ENCODE assay signal across 8 cellular contexts in genomic region chr7:5699467-5699866, GRCh38.
DNase-seq lines count a peak whose midpoint lies in the region; ATAC-seq and TF ChIP-seq lines count a peak whose summit lies in the region.

No MANE protein-coding gene starts in this region.

- H3K36me3 Mint-ChIP-seq in activated CD4-positive, alpha-beta T cell treated with anti-CD3 and anti-CD28 coated beads for 36 hours (ENCODE audit: low read depth) = peaks cover 25% of the 10 kb centered on the region
- peaks cover 85% of the 10 kb centered on the region for H3K36me3 Mint-ChIP-seq in activated T-helper 17 cell treated with anti-CD3 and anti-CD28 coated beads, Interleukin-2, amount 50 U/mL, for 72 hours (ENCODE audit: low read depth)
- no peaks in the 10 kb centered on the region for H3K36me3 Mint-ChIP-seq in glutamatergic neuron (ENCODE audit: unreplicated experiment)

- no peak for DNase-seq in activated CD4-positive, alpha-beta T cell treated with anti-CD3 and anti-CD28 coated beads for 36 hours
- DNase-seq in activated CD4-positive, alpha-beta T cell treated with anti-CD3 and anti-CD28 coated beads for 4 hours = no peak
- no peak for DNase-seq in glutamatergic neuron
- DNase-seq in stomach = no peak
- DNase-seq in mesendoderm = no peak
- no peak for DNase-seq in NCI-H2029 (lab: John Stamatoyannopoulos, UW)

- H3K4me3 ChIP-seq in stomach = no peak overlapping the region
- H3K4me3 ChIP-seq in mesendoderm (ENCODE audit: low read length) = no peak overlapping the region

- H2BK15ac ChIP-seq in mesendoderm (replicated peaks; ENCODE audit: low read depth) = no peak overlapping the region

- TF ChIP-seq EP300 in stomach (IDR thresholded peaks at IDR 0.05) = no peak

- TF ChIP-seq POLR2A in stomach (IDR thresholded peaks at IDR 0.05) = no peak

- H3K4ac ChIP-seq in mesendoderm (ENCODE audit: low read depth, low read length) = no peak overlapping the region

- H4K5ac ChIP-seq in mesendoderm (ENCODE audit: low read length) = no peak overlapping the region

- H4K8ac ChIP-seq in mesendoderm (ENCODE audit: low read depth, low read length) = no peak overlapping the region

- peak overlapping the region in 3 of 5 donors; percentile 59 to 94 (median 91) for H3K27ac ChIP-seq in stomach
- H3K27ac ChIP-seq in mesendoderm (ENCODE audit: low read depth, low read length) = no peak overlapping the region

- H3K9ac ChIP-seq in mesendoderm (ENCODE audit: low read length) = no peak overlapping the region

- no peaks in the 10 kb centered on the region for H3K9me3 ChIP-seq in stomach

- H3K27me3 Mint-ChIP-seq in activated CD4-positive, alpha-beta T cell treated with anti-CD3 and anti-CD28 coated beads for 36 hours = no peaks in the 10 kb centered on the region
- H3K27me3 Mint-ChIP-seq in activated T-helper 17 cell treated with anti-CD3 and anti-CD28 coated beads, Interleukin-2, amount 50 U/mL, for 72 hours = no peaks in the 10 kb centered on the region
- H3K27me3 Mint-ChIP-seq in glutamatergic neuron (ENCODE audit: unreplicated experiment) = peaks cover 2% of the 10 kb centered on the region

- H3K18ac ChIP-seq in mesendoderm (ENCODE audit: low read length) = no peak overlapping the region

- no peaks in the 10 kb centered on the region for H3K9me3 Mint-ChIP-seq in activated CD4-positive, alpha-beta T cell treated with anti-CD3 and anti-CD28 coated beads for 36 hours (ENCODE audit: low read depth)
- H3K9me3 Mint-ChIP-seq in activated T-helper 17 cell treated with anti-CD3 and anti-CD28 coated beads, Interleukin-2, amount 50 U/mL, for 72 hours = no peaks in the 10 kb centered on the region
- H3K9me3 Mint-ChIP-seq in glutamatergic neuron (ENCODE audit: unreplicated experiment) = peaks cover 4% of the 10 kb centered on the region

- no peak overlapping the region for H2BK120ac ChIP-seq in mesendoderm (ENCODE audit: low read depth, low read length)

- CTCF ChIA-PET in activated CD4-positive, alpha-beta T cell treated with anti-CD3 and anti-CD28 coated beads for 36 hours (lab: Charles Lee) = interaction anchor here (0.6 to 8.4 kb wide), 11 partner anchors 8 to 205 kb away, joined by 3 to 127 read pairs (median 5); no protein-coding TSS in a partner anchor

- H2BK5ac ChIP-seq in mesendoderm (ENCODE audit: low read length) = no peak overlapping the region

- POLR2A ChIA-PET in activated CD4-positive, alpha-beta T cell treated with anti-CD3 and anti-CD28 coated beads for 36 hours (lab: Charles Lee) = no interaction called here

- no peak for ATAC-seq in activated CD4-positive, alpha-beta T cell treated with anti-CD3 and anti-CD28 coated beads for 36 hours
- ATAC-seq in activated T-helper 17 cell treated with anti-CD3 and anti-CD28 coated beads, Interleukin-2, amount 50 U/mL, for 72 hours (replicated peaks) = no peak
- no peak for ATAC-seq in GM18858 (IDR thresholded peaks at IDR 0.05; ENCODE audit: unreplicated experiment)

- H3K27me3 ChIP-seq in stomach (no peaks in the 10 kb centered on the region), mesendoderm (ENCODE audit: insufficient read depth, low read length, poor library complexity) (no peaks in the 10 kb centered on the region)

- no peak overlapping the region for H3K23ac ChIP-seq in mesendoderm (ENCODE audit: low read length)

- peaks cover 38 to 100% (median 73%) of the 10 kb centered on the region in 4 donors for H3K4me1 ChIP-seq in stomach
- H3K4me1 ChIP-seq in mesendoderm (ENCODE audit: control insufficient read depth, low read depth, low read length) = no peaks in the 10 kb centered on the region

- 60 to 78% (median 75%) methylated on average over 4 of the region's 4 CpGs for WGBS in stomach, 5 donors
- WGBS in mesendoderm (ENCODE audit: extremely low coverage, insufficient coverage, low lambda C conversion rate) = no CpG with 5 or more reads among the region's 4 CpGs

- H3K4me3 Mint-ChIP-seq in activated CD4-positive, alpha-beta T cell treated with anti-CD3 and anti-CD28 coated beads for 36 hours = peak overlapping the region; percentile 44
- peak overlapping the region; percentile 61 for H3K4me3 Mint-ChIP-seq in activated T-helper 17 cell treated with anti-CD3 and anti-CD28 coated beads, Interleukin-2, amount 50 U/mL, for 72 hours
- peak overlapping the region; percentile 73 for H3K4me3 Mint-ChIP-seq in glutamatergic neuron (ENCODE audit: unreplicated experiment)

- intact Hi-C loops in activated CD4-positive, alpha-beta T cell treated with anti-CD3 and anti-CD28 coated beads for 36 hours (cut with DNase I, micrococcal nuclease) = loop anchor here (5.0 to 10.0 kb wide), 2 partner anchors 123 to 305 kb away; no protein-coding TSS in a partner anchor
- intact Hi-C loops in stomach (cut with DNase I; ENCODE audit: low total_unique reads) = no loop called here

- H3K27ac Mint-ChIP-seq in activated CD4-positive, alpha-beta T cell treated with anti-CD3 and anti-CD28 coated beads for 36 hours = peak overlapping the region; percentile 81
- peak overlapping the region; percentile 90 for H3K27ac Mint-ChIP-seq in activated T-helper 17 cell treated with anti-CD3 and anti-CD28 coated beads, Interleukin-2, amount 50 U/mL, for 72 hours
- peak overlapping the region; percentile 82 for H3K27ac Mint-ChIP-seq in glutamatergic neuron (ENCODE audit: unreplicated experiment)

- TF ChIP-seq CTCF in glutamatergic neuron (IDR thresholded peaks at IDR 0.05; ENCODE audit: partially characterized antibody, unreplicated experiment) (no peak), stomach (IDR thresholded peaks at IDR 0.05) (no peak)

- H2AK5ac ChIP-seq in mesendoderm (ENCODE audit: low read length) = no peak overlapping the region

- H3K36me3 ChIP-seq in stomach (peaks cover 0 to 34% (median 26%) of the 10 kb centered on the region in 4 donors), mesendoderm (ENCODE audit: control insufficient read depth, insufficient read depth, low read length) (no peaks in the 10 kb centered on the region)

- peaks cover 97% of the 10 kb centered on the region for H3K4me1 Mint-ChIP-seq in activated CD4-positive, alpha-beta T cell treated with anti-CD3 and anti-CD28 coated beads for 36 hours
- H3K4me1 Mint-ChIP-seq in activated T-helper 17 cell treated with anti-CD3 and anti-CD28 coated beads, Interleukin-2, amount 50 U/mL, for 72 hours = peaks cover 62% of the 10 kb centered on the region
- peaks cover 64% of the 10 kb centered on the region for H3K4me1 Mint-ChIP-seq in glutamatergic neuron (ENCODE audit: low read depth, unreplicated experiment)

- H3K79me2 ChIP-seq in mesendoderm (ENCODE audit: control insufficient read depth, insufficient read depth, low read length) = no peaks in the 10 kb centered on the region

- H3K79me1 ChIP-seq in mesendoderm (ENCODE audit: low read length) = no peaks in the 10 kb centered on the region

- H3K56ac ChIP-seq in mesendoderm (ENCODE audit: low read length) = no peak overlapping the region

- no peak overlapping the region for H3K4me2 ChIP-seq in mesendoderm (ENCODE audit: low read length)
